ENCODE assay signal across 1 cellular context in genomic region chr19:2089001-2089711, GRCh38.
TF ChIP-seq lines count a peak whose summit lies in the region.

No MANE protein-coding gene starts in this region.

TF ChIP-seq in H1, 55 proteins besides CTCF, POLR2A, EP300 and RAD21:
- TF ChIP-seq SP1 (IDR thresholded peaks at IDR 0.05; ENCODE audit: low read depth, low read length) (no peak), CEBPB (IDR thresholded peaks at IDR 0.05; ENCODE audit: low read depth, low read length) (no peak), ASH2L (IDR thresholded peaks at IDR 0.05; ENCODE audit: low read length) (no peak), JUND (IDR thresholded peaks at IDR 0.05; ENCODE audit: low read length) (no peak), RXRA (IDR thresholded peaks at IDR 0.05; ENCODE audit: insufficient read depth, low read depth, low read length) (no peak), TBP (IDR thresholded peaks at IDR 0.05; ENCODE audit: low read depth, low read length) (no peak), NRF1 (IDR thresholded peaks at IDR 0.05; ENCODE audit: low read depth, low read length) (no peak), USF2 (IDR thresholded peaks at IDR 0.05; ENCODE audit: low read length) (no peak), RFX5 (IDR thresholded peaks at IDR 0.05; ENCODE audit: borderline replicate concordance, low read depth, low read length) (no peak), CHD2 (IDR thresholded peaks at IDR 0.05; ENCODE audit: low read length) (no peak), BCL11A (IDR thresholded peaks at IDR 0.05; ENCODE audit: low read depth in 2 of 2, low read length in 2 of 2) (no peak)
- TF ChIP-seq, protein P1, sequence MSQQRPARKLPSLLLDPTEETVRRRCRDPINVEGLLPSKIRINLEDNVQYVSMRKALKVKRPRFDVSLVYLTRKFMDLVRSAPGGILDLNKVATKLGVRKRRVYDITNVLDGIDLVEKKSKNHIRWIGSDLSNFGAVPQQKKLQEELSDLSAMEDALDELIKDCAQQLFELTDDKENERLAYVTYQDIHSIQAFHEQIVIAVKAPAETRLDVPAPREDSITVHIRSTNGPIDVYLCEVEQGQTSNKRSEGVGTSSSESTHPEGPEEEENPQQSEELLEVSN (IDR thresholded peaks at IDR 0.05) = no peak
